Comparison of ENCODE assay signal across 22 cellular contexts in the genomic region with DNA sequence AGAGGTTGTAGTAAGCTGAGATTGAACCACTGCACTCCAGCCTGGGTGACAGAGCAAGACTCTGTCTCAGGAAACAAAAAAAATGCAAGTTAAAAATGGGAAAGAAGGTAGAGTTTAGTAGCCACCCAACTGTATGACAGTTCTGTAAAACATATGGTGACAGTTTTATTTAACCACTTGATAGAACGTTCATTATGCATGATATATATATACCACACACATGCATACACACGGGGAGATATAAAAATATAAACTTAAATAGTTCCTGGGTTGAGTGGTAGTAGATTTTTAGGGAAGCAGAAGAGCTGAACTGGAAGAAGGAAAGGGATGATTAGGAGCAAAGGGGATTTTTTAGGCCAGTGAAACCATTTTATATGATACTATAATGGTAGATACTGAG.
"Had no signal": no experiment of that assay in that cellular context is flagged by ENCODE, and none has a peak within 500 bp of the region (broad histone marks: within the 10 kb centered on the region; RNA-seq: fewer than 3 reads in every experiment).

No MANE protein-coding gene starts in this region.

- H3K4me1 ChIP-seq: colonic mucosa had no signal

- ATAC-seq: foreskin keratinocyte; mucosa of descending colon; naive thymus-derived CD8-positive, alpha-beta T cell had no signal

- DNase-seq: colonic mucosa; effector CD4-positive, alpha-beta T cell; endodermal cell; erythroblast; foreskin keratinocyte; head of caudate nucleus; hippocampal formation; kidney glomerular epithelial cell; mammary epithelial cell; mucosa of descending colon; naive thymus-derived CD8-positive, alpha-beta T cell; sigmoid colon; stimulated activated CD4-positive, alpha-beta T cell treated with anti-CD3 and anti-CD28 coated beads, Interleukin-2, amount 100 ng/mL, for 24 hours; stimulated activated CD4-positive, alpha-beta T cell treated with anti-CD3 and anti-CD28 coated beads, Interleukin-4, amount 100 ng/mL, for 4 hours; stimulated activated naive CD4-positive, alpha-beta T cell; stomach; substantia nigra; trophoblast cell had no signal

- H3K9me3 ChIP-seq: colonic mucosa, mucosa of descending colon, right atrium auricular region, sigmoid colon, stomach had no signal

- H3K27ac ChIP-seq: colonic mucosa, foreskin keratinocyte, right atrium auricular region, sigmoid colon, skin epidermis, stomach had no signal

- H3K4me3 Mint-ChIP-seq: endodermal cell; naive thymus-derived CD8-positive, alpha-beta T cell had no signal

- H3K27me3 Mint-ChIP-seq: naive thymus-derived CD8-positive, alpha-beta T cell had no signal

- H3K27ac Mint-ChIP-seq: endodermal cell had no signal

- FAIRE-seq: endothelial cell of umbilical vein, islet of Langerhans had no signal

- H3K4me3 ChIP-seq: colonic mucosa, mucosa of descending colon, right atrium auricular region, sigmoid colon, skin epidermis, stomach had no signal

- H3K9me3 Mint-ChIP-seq: naive thymus-derived CD8-positive, alpha-beta T cell had no signal

- H3K36me3 ChIP-seq: colonic mucosa, right atrium auricular region had no signal

- H3K27me3 ChIP-seq: colonic mucosa, foreskin keratinocyte, right atrium auricular region, sigmoid colon, stomach had no signal
